ENCODE assay signal across 8 cellular contexts in genomic region chr16:69187891-69188451, GRCh38. TPM values are rescaled to one million over a fixed set of nuclear protein-coding genes. Genes with fewer than 3 reads are reported as not detected.
A peak's percentile ranks its signal among the peaks of the same experiment; 100 is the strongest.
DNase-seq lines count a peak whose midpoint lies in the region; ATAC-seq and TF ChIP-seq lines count a peak whose summit lies in the region.

No MANE protein-coding gene starts in this region.

- H3K9me3 Mint-ChIP-seq in natural killer cell treated with Interleukin-12 subunit alpha and Interleukin-12 subunit beta and Interleukin-15 and Interleukin-18, amount 100 ng/mL, for 72 hours: no peaks in the 10 kb centered on the region
- no peaks in the 10 kb centered on the region for H3K9me3 Mint-ChIP-seq in type B pancreatic cell

- ATAC-seq in natural killer cell treated with Interleukin-12 subunit alpha and Interleukin-12 subunit beta and Interleukin-15 and Interleukin-18, amount 100 ng/mL, for 72 hours: peak in 1 of 2 donors; percentile 15
- ATAC-seq in GM19397 (IDR thresholded peaks at IDR 0.05; ENCODE audit: unreplicated experiment): no peak

- peak overlapping the region; percentile 82 for H3K4me3 Mint-ChIP-seq in natural killer cell treated with Interleukin-12 subunit alpha and Interleukin-12 subunit beta and Interleukin-15 and Interleukin-18, amount 100 ng/mL, for 72 hours
- H3K4me3 Mint-ChIP-seq in type B pancreatic cell: peak overlapping the region; percentile 90

- H3K4me3 ChIP-seq in fibroblast of pulmonary artery (replicated peaks; ENCODE audit: low read depth, low read length): peak overlapping the region; percentile 83

- TF ChIP-seq CTCF in fibroblast of pulmonary artery (IDR thresholded peaks at IDR 0.05; ENCODE audit: low read length, missing control alignments) (no peak), type B pancreatic cell (conservative IDR thresholded peaks at IDR 0.05) (no peak)

- peaks cover 4% of the 10 kb centered on the region for H3K36me3 Mint-ChIP-seq in natural killer cell treated with Interleukin-12 subunit alpha and Interleukin-12 subunit beta and Interleukin-15 and Interleukin-18, amount 100 ng/mL, for 72 hours
- peaks cover 9% of the 10 kb centered on the region for H3K36me3 Mint-ChIP-seq in type B pancreatic cell

- peaks cover 40 to 49% of the 10 kb centered on the region in 2 donors for H3K4me1 Mint-ChIP-seq in natural killer cell treated with Interleukin-12 subunit alpha and Interleukin-12 subunit beta and Interleukin-15 and Interleukin-18, amount 100 ng/mL, for 72 hours (ENCODE audit: low read depth in 2 of 2)
- peaks cover 28% of the 10 kb centered on the region for H3K4me1 Mint-ChIP-seq in type B pancreatic cell (ENCODE audit: unreplicated experiment)

- peak overlapping the region; percentile 74 to 82 for H3K27ac Mint-ChIP-seq in natural killer cell treated with Interleukin-12 subunit alpha and Interleukin-12 subunit beta and Interleukin-15 and Interleukin-18, amount 100 ng/mL, for 72 hours
- peak overlapping the region; percentile 86 for H3K27ac Mint-ChIP-seq in type B pancreatic cell

- H3K27me3 Mint-ChIP-seq in natural killer cell treated with Interleukin-12 subunit alpha and Interleukin-12 subunit beta and Interleukin-15 and Interleukin-18, amount 100 ng/mL, for 72 hours: no peaks in the 10 kb centered on the region
- no peaks in the 10 kb centered on the region for H3K27me3 Mint-ChIP-seq in type B pancreatic cell

- DNase-seq in NCI-H82 (lab: John Stamatoyannopoulos, UW): peak; percentile 69
- no peak for DNase-seq in NCI-H82 treated with DMSO at 0.1 percent for 48 hours (lab: John Stamatoyannopoulos, UW; ENCODE audit: unreplicated experiment)
- peak; percentile 69 for DNase-seq in NCI-H69 (lab: John Stamatoyannopoulos, UW)
- peak; percentile 50 to 57 for DNase-seq in activated T-cell treated with anti-CD3 and anti-CD28 coated beads, Interleukin-2, amount 50 U/mL, for 48 hours
- DNase-seq in fibroblast of pulmonary artery (ENCODE audit: low read depth): peak; percentile 39
- DNase-seq in natural killer cell treated with Interleukin-12 subunit alpha and Interleukin-12 subunit beta and Interleukin-15 and Interleukin-18, amount 100 ng/mL, for 72 hours (ENCODE audit: low spot score): no peak
- peak; percentile 69 for DNase-seq in type B pancreatic cell (ENCODE audit: extremely low spot score, unreplicated experiment)

RNA-seq across cellular contexts. Expression of gene SNTB2, which starts 1.0 kb away (rescaled TPM):
- total RNA-seq in natural killer cell treated with Interleukin-12 subunit alpha and Interleukin-12 subunit beta and Interleukin-15 and Interleukin-18, amount 100 ng/mL, for 72 hours: 10 to 100 TPM; 10.7 to 26.1 TPM
- total RNA-seq in type B pancreatic cell (ENCODE audit: low replicate concordance): 20.9 and 22.2 TPM in 2 replicates

RNA-seq across cellular contexts. Expression of gene UTP4, which starts 55.5 kb away (rescaled TPM):
- 10 to 100 TPM; 72.9 to 92.0 TPM for total RNA-seq in natural killer cell treated with Interleukin-12 subunit alpha and Interleukin-12 subunit beta and Interleukin-15 and Interleukin-18, amount 100 ng/mL, for 72 hours
- 42.5 and 51.9 TPM in 2 replicates for total RNA-seq in type B pancreatic cell (ENCODE audit: low replicate concordance)

RNA-seq across cellular contexts. Expression of gene CHTF8, which starts 55.6 kb away (rescaled TPM):
- total RNA-seq in natural killer cell treated with Interleukin-12 subunit alpha and Interleukin-12 subunit beta and Interleukin-15 and Interleukin-18, amount 100 ng/mL, for 72 hours: 100 to 1,000 TPM; 118 to 133 TPM
- 101 and 131 TPM in 2 replicates for total RNA-seq in type B pancreatic cell (ENCODE audit: low replicate concordance)

Comparison
In these comparisons a context has a peak if more than half of its experiments do, and no peak if none do; other contexts are left out.
1. DNase-seq: peak in NCI-H82 (single experiment), NCI-H69 (single experiment), activated T-cell treated with anti-CD3 and anti-CD28 coated beads, Interleukin-2, amount 50 U/mL, for 48 hours (2 of 2), fibroblast of pulmonary artery (single experiment) and type B pancreatic cell (single experiment); none in NCI-H82 treated with DMSO at 0.1 percent for 48 hours (single experiment) and natural killer cell treated with Interleukin-12 subunit alpha and Interleukin-12 subunit beta and Interleukin-15 and Interleukin-18, amount 100 ng/mL, for 72 hours (single experiment).